ENCODE assay signal across 22 cellular contexts in genomic region chr2:59561281-59561680, GRCh38.
"Had no signal": no experiment of that assay in that cellular context is flagged by ENCODE, and none has a peak within 500 bp of the region (broad histone marks: within the 10 kb centered on the region; RNA-seq: fewer than 3 reads in every experiment).

No MANE protein-coding gene starts in this region.

- H3K9me3 ChIP-seq: left ventricle myocardium inferior, neutrophil, ovary, right atrium auricular region, right lobe of liver, stomach, testis, thyroid gland, transverse colon, upper lobe of left lung had no signal

- H3K4me2 ChIP-seq: neural progenitor cell had no signal

- ATAC-seq: natural killer cell; right lobe of liver; stimulated activated naive B cell treated with anti-CD40 and anti-IgM and Interleukin-4, amounts not matched to agents 10 μg/mL and 1 μg/mL and 100 μg/mL, for 72 hours; stimulated activated naive CD8-positive, alpha-beta T cell treated with anti-CD3 and anti-CD28 coated beads, Interleukin-15, Interleukin-2, amounts not matched to agents 100 U/mL and 50 U/mL, for 24 hours had no signal

- DNase-seq: islet precursor cell; left ventricle myocardium inferior; naive B cell; natural killer cell; nephron progenitor cell; ovary; right lobe of liver; stimulated activated CD4-positive, alpha-beta T cell treated with anti-CD3 and anti-CD28 coated beads, Interleukin-12 subunit alpha, Interleukin-12 subunit beta, amount 100 ng/mL, for 4 hours; stimulated activated CD4-positive, alpha-beta T cell treated with anti-CD3 and anti-CD28 coated beads, Interleukin-15, amount 100 ng/mL, for 24 hours; stimulated activated CD4-positive, alpha-beta T cell treated with anti-CD3 and anti-CD28 coated beads, Interleukin-2, amount 100 ng/mL, for 24 hours; stimulated activated CD4-positive, alpha-beta T cell treated with anti-CD3 and anti-CD28 coated beads, Interleukin-4, amount 100 ng/mL, for 1 hour; stimulated activated naive B cell treated with anti-CD40 and anti-IgM and Interleukin-4, amounts not matched to agents 10 μg/mL and 1 μg/mL and 100 μg/mL, for 72 hours; stimulated activated naive CD8-positive, alpha-beta T cell treated with anti-CD3 and anti-CD28 coated beads, Interleukin-15, Interleukin-2, amounts not matched to agents 100 U/mL and 50 U/mL, for 24 hours; stomach; testis; thyroid gland; transverse colon; upper lobe of left lung had no signal

- H3K36me3 ChIP-seq: left ventricle myocardium inferior, neural progenitor cell, neutrophil, ovary, right atrium auricular region, right lobe of liver, stomach, thyroid gland, transverse colon, upper lobe of left lung had no signal

- H2AFZ ChIP-seq: neural progenitor cell had no signal

- H3K27ac ChIP-seq: left ventricle myocardium inferior, neural progenitor cell, neutrophil, ovary, right atrium auricular region, right lobe of liver, stomach, testis, thyroid gland, transverse colon, upper lobe of left lung had no signal

- H3K4me1 ChIP-seq: left ventricle myocardium inferior, right atrium auricular region, right lobe of liver, stomach, testis, thyroid gland, transverse colon, upper lobe of left lung had no signal

- H3K9ac ChIP-seq: neural progenitor cell had no signal

- H3K27me3 ChIP-seq: neural progenitor cell, neutrophil, ovary, right atrium auricular region, right lobe of liver, stomach, testis, thyroid gland, transverse colon, upper lobe of left lung had no signal

- H3K4me3 ChIP-seq: left ventricle myocardium inferior, lung, neural progenitor cell, ovary, right atrium auricular region, right lobe of liver, stomach, testis, thyroid gland, transverse colon, upper lobe of left lung had no signal
